33 cellular contexts compared by ENCODE assay signal in genomic region chr11:118067006-118067405, GRCh38. TPM values are rescaled to one million over a fixed set of nuclear protein-coding genes. Genes with fewer than 3 reads are reported as not detected.
"Had no signal": no experiment of that assay in that cellular context is flagged by ENCODE, and none has a peak within 500 bp of the region (broad histone marks: within the 10 kb centered on the region; RNA-seq: fewer than 3 reads in every experiment).

No MANE protein-coding gene starts in this region.

- H3K36me3 ChIP-seq: gastroesophageal sphincter, heart right ventricle, left lung, neural progenitor cell, prostate gland, right atrium auricular region, thoracic aorta, tibial nerve, upper lobe of left lung had no signal

- H3K27ac ChIP-seq: dorsolateral prefrontal cortex, epithelial cell of prostate, foreskin keratinocyte, gastroesophageal sphincter, heart right ventricle, left lung, neural progenitor cell, parathyroid adenoma, prostate gland, right atrium auricular region, thoracic aorta, tibial nerve, upper lobe of left lung had no signal

- DNase-seq: dorsolateral prefrontal cortex; effector CD4-positive, alpha-beta T cell; foreskin keratinocyte; heart right ventricle; hippocampal formation; left cardiac atrium; left lung; mesenchymal stem cell; midbrain; naive thymus-derived CD4-positive, alpha-beta T cell; stimulated activated CD4-positive, alpha-beta T cell treated with anti-CD3 and anti-CD28 coated beads, Interleukin-4, amount 100 ng/mL, for 4 hours; stimulated activated naive CD8-positive, alpha-beta T cell treated with anti-CD3 and anti-CD28 coated beads, Interleukin-15, Interleukin-2, amounts not matched to agents 100 U/mL and 50 U/mL, for 24 hours; upper lobe of left lung had no signal

- FAIRE-seq: colon, islet of Langerhans, urothelium cell line had no signal

- H3K4me3 ChIP-seq: dorsolateral prefrontal cortex, gastroesophageal sphincter, heart right ventricle, left lung, neural progenitor cell, prostate gland, right atrium auricular region, thoracic aorta, tibial nerve, upper lobe of left lung had no signal

- H3K4me1 ChIP-seq: foreskin keratinocyte, gastroesophageal sphincter, heart right ventricle, left lung, parathyroid adenoma, prostate gland, right atrium auricular region, tibial nerve, upper lobe of left lung had no signal

- H3K27me3 ChIP-seq: foreskin keratinocyte, heart right ventricle, neural progenitor cell, right atrium auricular region, upper lobe of left lung had no signal

- H3K9me3 ChIP-seq: gastroesophageal sphincter, heart right ventricle, left lung, prostate gland, right atrium auricular region, thoracic aorta, tibial nerve, upper lobe of left lung had no signal

RNA-seq across cellular contexts. Expression of gene TMPRSS4, which starts 9.9 kb away (rescaled TPM):
- total RNA-seq: dorsolateral prefrontal cortex; fibroblast of lung; left cardiac atrium; lung microvascular endothelial cell; naive thymus-derived CD4-positive, alpha-beta T cell; osteoblast; right atrium auricular region; sciatic nerve; skeletal muscle tissue; tibial nerve had no signal

RNA-seq across cellular contexts. Expression of gene SMIM35, which starts 19.8 kb away (rescaled TPM):
- total RNA-seq: esophagus mucosa, fibroblast of lung, foreskin keratinocyte, heart right ventricle, kidney epithelial cell, left cardiac atrium, left lung, lower leg skin, lung microvascular endothelial cell, mucosa of gallbladder, osteoblast, right atrium auricular region, sciatic nerve, skeletal muscle tissue, thoracic aorta, tibial nerve, upper lobe of left lung had no signal
